ENCODE assay signal across 16 cellular contexts in genomic region chr15:71634820-71635219, GRCh38.
DNase-seq lines count a peak whose midpoint lies in the region; ATAC-seq, FAIRE-seq and TF ChIP-seq lines count a peak whose summit lies in the region.
"Had no signal": no experiment of that assay in that cellular context is flagged by ENCODE, and none has a peak within 500 bp of the region (broad histone marks: within the 10 kb centered on the region; RNA-seq: fewer than 3 reads in every experiment).

No MANE protein-coding gene starts in this region.

- no peaks in the 10 kb centered on the region for H4K20me1 ChIP-seq in endothelial cell of umbilical vein (replicated peaks; ENCODE audit: control insufficient read depth, extremely low read depth, insufficient read depth, low read length)

- H3K9ac ChIP-seq in endothelial cell of umbilical vein (replicated peaks; ENCODE audit: extremely low read depth, insufficient read depth, low read length): no peak overlapping the region

- H3K9me3 ChIP-seq in endothelial cell of umbilical vein (replicated peaks; ENCODE audit: control insufficient read depth, insufficient read depth, low read length) (no peaks in the 10 kb centered on the region), aorta (ENCODE audit: control insufficient read depth, low read length) (no peaks in the 10 kb centered on the region)

- CTCF ChIA-PET in endothelial cell of umbilical vein (lab: Charles Lee): interaction anchor here (0.8 to 2.1 kb wide), 7 partner anchors 19 to 249 kb away, joined by 3 to 5 read pairs (median 3); no protein-coding TSS in a partner anchor

- H3K9me1 ChIP-seq in endothelial cell of umbilical vein (replicated peaks; ENCODE audit: control insufficient read depth, extremely low read depth, insufficient read depth, low read length): no peaks in the 10 kb centered on the region

- no peak overlapping the region for H3K4me2 ChIP-seq in endothelial cell of umbilical vein (ENCODE audit: insufficient read depth, low read length)

- DNase-seq in NCI-H2196 (lab: John Stamatoyannopoulos, UW; ENCODE audit: unreplicated experiment): peak; percentile 4
- DNase-seq in NCI-H2196 treated with DMSO at 0.1 percent for 48 hours (lab: John Stamatoyannopoulos, UW; ENCODE audit: unreplicated experiment): no peak
- peak; percentile 50 for DNase-seq in NCI-H524 treated with DMSO at 0.1 percent for 48 hours (lab: John Stamatoyannopoulos, UW)
- DNase-seq in endothelial cell of umbilical vein (ENCODE audit: low read depth, low spot score): peak; percentile 63
- DNase-seq in type B pancreatic cell (ENCODE audit: extremely low spot score, unreplicated experiment): no peak
- no peak for DNase-seq in stimulated activated CD4-positive, alpha-beta T cell treated with anti-CD3 and anti-CD28 coated beads, Interleukin-4, amount 100 ng/mL, for 4 hours
- no peak for DNase-seq in aorta
- DNase-seq: activated CD4-positive, alpha-beta T cell treated with anti-CD3 and anti-CD28 coated beads for 4 hours; activated gamma-delta T cell; GOT3; SIG-M5 had no signal

- dilution Hi-C loops in endothelial cell of umbilical vein (cut with MboI; ENCODE audit: extremely low pct_ligation_motif_present, low sequenced_read_pairs): no loop called here

- peak overlapping the region; percentile 21 for H3K27ac Mint-ChIP-seq in type B pancreatic cell
- H3K27ac Mint-ChIP-seq: stimulated activated naive CD8-positive, alpha-beta T cell treated with anti-CD3 and anti-CD28 coated beads, Interleukin-15, Interleukin-2, amounts not matched to agents 100 ng/mL and 50 ng/mL, for 24 hours had no signal

- BruUV-seq in endothelial cell of umbilical vein (replicated peaks; lab: Mats Ljungman, UMichigan): no TSS peak

- H3K4me3 ChIP-seq in endothelial cell of umbilical vein (replicated peaks in 1 of 3; ENCODE audit: insufficient read depth in 1 of 3, low read depth in 1 of 3, low read length in 3 of 3) (no peak overlapping the region), aorta (ENCODE audit: low read length in 2 of 2) (no peak overlapping the region)

- no peaks in the 10 kb centered on the region for H3K36me3 ChIP-seq in endothelial cell of umbilical vein (ENCODE audit: control insufficient read depth in 2 of 2, extremely low read depth in 1 of 2, insufficient read depth in 2 of 2, low read length in 2 of 2)
- no peaks in the 10 kb centered on the region for H3K36me3 ChIP-seq in aorta (ENCODE audit: control insufficient read depth in 1 of 2, insufficient read depth in 2 of 2, low read length in 1 of 2)

- no peaks in the 10 kb centered on the region for H3K36me3 Mint-ChIP-seq in type B pancreatic cell

- no peak for TF ChIP-seq POLR2A in endothelial cell of umbilical vein (IDR thresholded peaks at IDR 0.05; ENCODE audit: low read depth, low read length)

- no peaks in the 10 kb centered on the region for H3K9me3 Mint-ChIP-seq in type B pancreatic cell
- H3K9me3 Mint-ChIP-seq: neural crest cell; stimulated activated naive CD8-positive, alpha-beta T cell treated with anti-CD3 and anti-CD28 coated beads, Interleukin-15, Interleukin-2, amounts not matched to agents 100 ng/mL and 50 ng/mL, for 24 hours had no signal

- no peak overlapping the region for H2AFZ ChIP-seq in endothelial cell of umbilical vein (ENCODE audit: low read depth, low read length)

- H3K4me3 Mint-ChIP-seq in type B pancreatic cell: no peak overlapping the region
- H3K4me3 Mint-ChIP-seq: neural crest cell; stimulated activated naive CD8-positive, alpha-beta T cell treated with anti-CD3 and anti-CD28 coated beads, Interleukin-15, Interleukin-2, amounts not matched to agents 100 ng/mL and 50 ng/mL, for 24 hours had no signal

- no peaks in the 10 kb centered on the region for H3K27me3 Mint-ChIP-seq in type B pancreatic cell

- H3K27me3 ChIP-seq in endothelial cell of umbilical vein (ENCODE audit: control insufficient read depth in 2 of 2, insufficient read depth in 2 of 2, low read length in 2 of 2): no peaks in the 10 kb centered on the region
- no peaks in the 10 kb centered on the region for H3K27me3 ChIP-seq in aorta (ENCODE audit: control insufficient read depth in 1 of 2, insufficient read depth in 2 of 2, low read length in 1 of 2)

- no peaks in the 10 kb centered on the region for H3K79me2 ChIP-seq in endothelial cell of umbilical vein (ENCODE audit: control insufficient read depth, insufficient read depth, low read length)

- intact Hi-C loops in endothelial cell of umbilical vein (cut with micrococcal nuclease): no loop called here
- intact Hi-C loops in aorta (cut with DNase I): no loop called here

- no peak for ATAC-seq in HG03520 (IDR thresholded peaks at IDR 0.05; ENCODE audit: unreplicated experiment)
- ATAC-seq in aorta (ENCODE audit: low FRiP score): no peak

- peaks cover 24% of the 10 kb centered on the region for H3K4me1 Mint-ChIP-seq in type B pancreatic cell (ENCODE audit: unreplicated experiment)

- H3K27ac ChIP-seq in endothelial cell of umbilical vein (ENCODE audit: insufficient read depth, low read depth, low read length) (no peak overlapping the region), aorta (ENCODE audit: low read depth in 1 of 2, low read length in 2 of 2) (no peak overlapping the region)

- TF ChIP-seq CTCF in endothelial cell of umbilical vein (IDR thresholded peaks at IDR 0.05; ENCODE audit: extremely low read depth in 1 of 2, insufficient read depth in 1 of 2, low read depth in 1 of 2, low read length in 2 of 2): no peak
- TF ChIP-seq CTCF in type B pancreatic cell (conservative IDR thresholded peaks at IDR 0.05): no peak

- FAIRE-seq in endothelial cell of umbilical vein (lab: Jason Lieb, UNC): peak; percentile 83
- FAIRE-seq: A204.1, G401.6 had no signal

- 47 to 55% methylated on average over 5 of the region's 5 CpGs for WGBS in aorta, 2 donors

- POLR2A ChIA-PET in endothelial cell of umbilical vein (lab: Charles Lee): no interaction called here

- H3K4me1 ChIP-seq in endothelial cell of umbilical vein (ENCODE audit: control insufficient read depth, extremely low read depth, insufficient read depth, low read length) (peaks cover 9% of the 10 kb centered on the region), aorta (ENCODE audit: control insufficient read depth in 1 of 2, insufficient read depth in 2 of 2, low read length in 2 of 2) (peaks cover 0 to 1% of the 10 kb centered on the region in 2 donors)

TF ChIP-seq in endothelial cell of umbilical vein, 7 proteins besides CTCF, POLR2A, EP300 and RAD21:
- no peak for TF ChIP-seq FOS (IDR thresholded peaks at IDR 0.05; ENCODE audit: borderline replicate concordance, insufficient read depth, low read length)
- TF ChIP-seq JUN (IDR thresholded peaks at IDR 0.05; ENCODE audit: borderline replicate concordance, insufficient read depth, insufficient read length, low read depth): no peak
- TF ChIP-seq POLR2AphosphoS5 (IDR thresholded peaks at IDR 0.05; ENCODE audit: insufficient read depth, low read depth, low read length): no peak
- no peak for TF ChIP-seq GATA2 (IDR thresholded peaks at IDR 0.05; ENCODE audit: insufficient read depth, insufficient read length, low read depth, low read length)
- TF ChIP-seq MYC (IDR thresholded peaks at IDR 0.05; ENCODE audit: low read depth, low read length): no peak
- no peak for TF ChIP-seq MAX (IDR thresholded peaks at IDR 0.05; ENCODE audit: insufficient read depth, insufficient read length)
TF ChIP-seq in endothelial cell of umbilical vein: peak in this region for 0.

Comparison
In these comparisons a context has a peak if more than half of its experiments do, and no peak if none do; other contexts are left out.
1. DNase-seq: peak in NCI-H2196 (single experiment), NCI-H524 treated with DMSO at 0.1 percent for 48 hours (single experiment) and endothelial cell of umbilical vein (single experiment); none in NCI-H2196 treated with DMSO at 0.1 percent for 48 hours (single experiment), type B pancreatic cell (single experiment), stimulated activated CD4-positive, alpha-beta T cell treated with anti-CD3 and anti-CD28 coated beads, Interleukin-4, amount 100 ng/mL, for 4 hours (0 of 2) and aorta (0 of 2).